Comparison of ENCODE assay signal across 1 cellular context in the genomic region with DNA sequence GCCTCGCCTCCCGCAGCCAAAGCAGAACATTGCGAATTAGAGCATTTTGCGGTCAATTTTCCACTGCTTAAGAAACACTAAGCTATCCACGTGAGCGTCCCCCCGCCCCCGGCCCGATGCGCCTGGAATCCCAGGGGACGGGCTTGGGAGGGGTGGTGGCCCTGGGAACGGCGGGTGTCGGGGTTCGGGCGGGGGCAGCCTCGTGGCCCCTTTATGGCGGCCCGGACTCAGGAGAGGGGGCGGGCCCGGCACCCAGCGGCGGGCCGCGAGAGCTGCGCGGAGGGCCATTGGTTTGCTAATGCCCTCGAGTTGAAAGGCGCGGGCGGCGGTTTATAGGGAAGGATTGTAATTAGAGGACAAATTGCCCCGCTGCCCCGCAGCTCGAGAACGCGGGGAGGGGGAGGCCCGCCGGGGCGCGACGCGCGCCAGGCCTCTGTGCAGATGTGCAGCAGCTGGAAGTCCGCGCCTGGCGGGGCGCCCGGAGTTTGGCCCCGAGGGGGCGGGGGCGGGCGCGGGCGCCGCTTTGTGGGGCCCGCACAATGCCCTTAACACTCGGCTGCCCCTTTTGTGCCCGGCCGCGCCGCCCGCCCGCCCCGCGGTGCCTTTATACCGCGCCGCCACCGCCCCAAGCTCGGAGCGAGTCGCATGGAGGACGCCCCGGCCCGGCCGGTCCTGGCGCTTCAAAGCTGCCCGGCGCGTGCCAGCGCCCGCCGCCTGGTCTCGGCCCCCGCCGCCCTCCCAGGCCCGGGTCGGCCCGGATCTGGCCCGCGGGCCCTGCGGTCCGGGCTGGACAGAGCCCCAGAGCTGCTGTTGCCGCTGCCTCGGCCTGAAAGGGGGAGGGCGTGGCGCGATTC.
TF ChIP-seq lines count a peak whose summit lies in the region.

No MANE protein-coding gene starts in this region.

TF ChIP-seq in endothelial cell of umbilical vein, 7 proteins besides CTCF, POLR2A, EP300 and RAD21:
- TF ChIP-seq FOS (IDR thresholded peaks at IDR 0.05; ENCODE audit: borderline replicate concordance, insufficient read depth, low read length) (no peak), GATA2 (IDR thresholded peaks at IDR 0.05; ENCODE audit: insufficient read depth, insufficient read length, low read depth, low read length) (no peak), POLR2AphosphoS5 (IDR thresholded peaks at IDR 0.05; ENCODE audit: insufficient read depth, low read depth, low read length) (no peak), EZH2 (IDR thresholded peaks at IDR 0.05; ENCODE audit: borderline replicate concordance, low read depth, low read length, severe bottlenecking) (peak; percentile 99), MYC (IDR thresholded peaks at IDR 0.05; ENCODE audit: low read depth, low read length) (no peak)
- TF ChIP-seq, protein P1, sequence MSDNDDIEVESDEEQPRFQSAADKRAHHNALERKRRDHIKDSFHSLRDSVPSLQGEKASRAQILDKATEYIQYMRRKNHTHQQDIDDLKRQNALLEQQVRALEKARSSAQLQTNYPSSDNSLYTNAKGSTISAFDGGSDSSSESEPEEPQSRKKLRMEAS (IDR thresholded peaks at IDR 0.05; ENCODE audit: insufficient read depth, insufficient read length) = no peak
